10 cellular contexts compared by ENCODE assay signal in the genomic region with DNA sequence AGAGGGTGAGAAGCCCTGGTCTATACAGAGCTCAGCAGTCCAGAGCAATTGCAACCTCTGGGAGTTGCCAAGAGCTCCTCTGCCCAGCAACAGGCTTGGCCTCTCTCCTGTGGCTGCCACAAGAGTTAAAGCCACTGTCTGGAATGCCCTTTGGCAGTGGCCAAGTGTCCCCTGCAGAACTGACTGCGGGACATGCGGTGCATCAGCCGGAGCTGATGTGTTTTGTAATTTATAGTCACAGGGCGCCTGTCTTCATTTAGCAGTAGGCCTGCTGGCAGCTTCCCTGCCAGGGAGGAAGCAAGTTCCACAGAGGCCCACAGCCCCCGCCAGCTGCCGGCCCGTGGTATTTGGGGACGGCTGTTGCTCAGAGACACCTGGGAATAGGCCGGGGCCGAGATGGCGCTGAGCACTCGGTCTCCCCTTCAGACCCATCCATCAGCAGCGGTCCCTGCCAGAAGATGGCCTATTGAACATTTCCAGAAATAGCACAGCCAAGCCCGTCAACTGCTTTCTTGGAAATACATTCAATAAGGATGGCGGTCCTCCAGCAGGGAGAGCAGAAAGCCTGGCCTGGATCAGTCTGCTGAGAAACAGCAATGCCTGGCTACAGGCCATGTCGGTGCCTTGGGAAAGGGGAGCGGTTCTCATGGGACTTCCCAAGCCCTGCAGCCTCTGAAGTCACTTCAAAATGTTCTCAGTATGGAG.
A peak's percentile ranks its signal among the peaks of the same experiment; 100 is the strongest.
DNase-seq lines count a peak whose midpoint lies in the region; ATAC-seq and TF ChIP-seq lines count a peak whose summit lies in the region.
"Had no signal": no experiment of that assay in that cellular context is flagged by ENCODE, and none has a peak within 500 bp of the region (broad histone marks: within the 10 kb centered on the region; RNA-seq: fewer than 3 reads in every experiment).

No MANE protein-coding gene starts in this region.

- intact Hi-C loops in naive thymus-derived CD4-positive, alpha-beta T cell (cut with micrococcal nuclease), result loop anchor here (5.0 to 10.0 kb wide), 3 partner anchors 47 to 208 kb away; no protein-coding TSS in a partner anchor

- H3K9me3 ChIP-seq in naive thymus-derived CD4-positive, alpha-beta T cell (ENCODE audit: control insufficient read depth in 2 of 3, low read length in 3 of 3), result no peaks in the 10 kb centered on the region
- H3K9me3 ChIP-seq in upper lobe of left lung, result no peaks in the 10 kb centered on the region

- H3K4me1 Mint-ChIP-seq in naive thymus-derived CD4-positive, alpha-beta T cell, result peaks cover 11 to 60% (median 33%) of the 10 kb centered on the region in 7 donors

- DNase-seq in DMS 273 (lab: John Stamatoyannopoulos, UW; ENCODE audit: unreplicated experiment) (peak; percentile 77), DMS 273 treated with DMSO at 0.1 percent for 48 hours (lab: John Stamatoyannopoulos, UW) (no peak), fibroblast of the conjunctiva (ENCODE audit: low read depth) (peak; percentile 47), upper lobe of left lung (peak; percentile 61 to 86), DMS53 treated with DMSO at 0.1 percent for 48 hours (lab: John Stamatoyannopoulos, UW; ENCODE audit: unreplicated experiment) (no peak)
- no peak for DNase-seq in naive thymus-derived CD4-positive, alpha-beta T cell
- no peak for DNase-seq in activated CD4-positive, alpha-beta T cell treated with anti-CD3 and anti-CD28 coated beads for 48 hours
- DNase-seq: activated CD4-positive, alpha-beta T cell treated with anti-CD3 and anti-CD28 coated beads, Interleukin-2, amount 50 U/mL, for 48 hours had no signal

- no peaks in the 10 kb centered on the region for H3K27me3 Mint-ChIP-seq in naive thymus-derived CD4-positive, alpha-beta T cell

- POLR2A ChIA-PET in naive thymus-derived CD4-positive, alpha-beta T cell (lab: Charles Lee), result interaction anchor here (0.6 kb wide), 1 partner anchor 468 kb away, joined by 3 read pairs; no protein-coding TSS in a partner anchor

- CTCF ChIA-PET in naive thymus-derived CD4-positive, alpha-beta T cell (lab: Charles Lee), result no interaction called here

- H3K4me1 ChIP-seq in naive thymus-derived CD4-positive, alpha-beta T cell (ENCODE audit: control insufficient read depth in 2 of 2, insufficient read depth in 2 of 2, low read length in 2 of 2), result peaks cover 0 to 13% of the 10 kb centered on the region in 2 donors
- H3K4me1 ChIP-seq in upper lobe of left lung, result peaks cover 12 to 13% (median 12%) of the 10 kb centered on the region in 4 donors

- no peak overlapping the region for H3K4me3 Mint-ChIP-seq in naive thymus-derived CD4-positive, alpha-beta T cell

- ATAC-seq in naive thymus-derived CD4-positive, alpha-beta T cell, result peak; percentile 31
- peak; percentile 56 to 79 for ATAC-seq in upper lobe of left lung (ENCODE audit: low FRiP score in 2 of 2)
- ATAC-seq in HG02571 (IDR thresholded peaks at IDR 0.05; ENCODE audit: unreplicated experiment), result no peak

- TF ChIP-seq EP300 in upper lobe of left lung (IDR thresholded peaks at IDR 0.05), result no peak

- H3K9me3 Mint-ChIP-seq in naive thymus-derived CD4-positive, alpha-beta T cell, result peaks cover 0 to 8% (median 0%) of the 10 kb centered on the region in 11 donors

- TF ChIP-seq CTCF in upper lobe of left lung (IDR thresholded peaks at IDR 0.05), result no peak

- no peaks in the 10 kb centered on the region for H3K36me3 ChIP-seq in naive thymus-derived CD4-positive, alpha-beta T cell (ENCODE audit: control insufficient read depth in 2 of 3, insufficient read depth in 3 of 3, low read length in 3 of 3)
- H3K36me3 ChIP-seq in upper lobe of left lung, result no peaks in the 10 kb centered on the region

- no peaks in the 10 kb centered on the region for H3K27me3 ChIP-seq in naive thymus-derived CD4-positive, alpha-beta T cell (ENCODE audit: control insufficient read depth in 2 of 2, insufficient read depth in 2 of 2, low read length in 2 of 2)
- H3K27me3 ChIP-seq in upper lobe of left lung, result no peaks in the 10 kb centered on the region

- H3K27ac ChIP-seq in naive thymus-derived CD4-positive, alpha-beta T cell (ENCODE audit: low read depth, low read length), result no peak overlapping the region
- peak overlapping the region in 3 of 4 donors; percentile 26 to 79 (median 68) for H3K27ac ChIP-seq in upper lobe of left lung
- H3K27ac ChIP-seq: 22Rv1 had no signal

- peak overlapping the region in 3 of 9 donors; percentile 3 to 58 (median 52) for H3K27ac Mint-ChIP-seq in naive thymus-derived CD4-positive, alpha-beta T cell

- no peak overlapping the region for H3K4me3 ChIP-seq in naive thymus-derived CD4-positive, alpha-beta T cell (ENCODE audit: low read length)
- peak overlapping the region in 1 of 4 donors; percentile 27 for H3K4me3 ChIP-seq in upper lobe of left lung

- no peak for TF ChIP-seq POLR2A in upper lobe of left lung (IDR thresholded peaks at IDR 0.05)

- WGBS in upper lobe of left lung, 2 donors, result 32 to 35% methylated on average over 12 to 16 of the region's 17 CpGs

- H3K36me3 Mint-ChIP-seq in naive thymus-derived CD4-positive, alpha-beta T cell, result peaks cover 0 to 17% (median 0%) of the 10 kb centered on the region in 5 donors

Comparison
In these comparisons a context has a peak if more than half of its experiments do, and no peak if none do; other contexts are left out.
1. DNase-seq: peak in DMS 273 (single experiment), fibroblast of the conjunctiva (single experiment) and upper lobe of left lung (2 of 2); none in DMS 273 treated with DMSO at 0.1 percent for 48 hours (single experiment), naive thymus-derived CD4-positive, alpha-beta T cell (0 of 9), DMS53 treated with DMSO at 0.1 percent for 48 hours (single experiment) and activated CD4-positive, alpha-beta T cell treated with anti-CD3 and anti-CD28 coated beads for 48 hours (single experiment).